ENCODE assay signal across 28 cellular contexts in genomic region chr9:126297656-126298318, GRCh38. TPM values are rescaled to one million over a fixed set of nuclear protein-coding genes. Genes with fewer than 3 reads are reported as not detected.
DNase-seq lines count a peak whose midpoint lies in the region; ATAC-seq and TF ChIP-seq lines count a peak whose summit lies in the region.
"Had no signal": no experiment of that assay in that cellular context is flagged by ENCODE, and none has a peak within 500 bp of the region (broad histone marks: within the 10 kb centered on the region; RNA-seq: fewer than 3 reads in every experiment).

No MANE protein-coding gene starts in this region.

- H3K9me3 Mint-ChIP-seq in activated CD8-positive, alpha-beta T cell treated with anti-CD3 and anti-CD28 coated beads, Interleukin-2, amount 10 ng/mL, durations not matched to agents 7 days and 5 days (ENCODE audit: insufficient read depth), result no peaks in the 10 kb centered on the region
- no peaks in the 10 kb centered on the region for H3K9me3 Mint-ChIP-seq in activated CD8-positive, alpha-beta T cell treated with anti-CD3 and anti-CD28 coated beads for 36 hours
- H3K9me3 Mint-ChIP-seq: activated naive CD4-positive, alpha-beta T cell treated with anti-CD3 and anti-CD28 coated beads, Interleukin-2, amount 10 ng/mL, durations not matched to agents 7 days and 5 days; activated T-cell treated with anti-CD3 and anti-CD28 coated beads, Interleukin-2, amount 50 U/mL, for 72 hours; CD8-positive, alpha-beta T cell; memory B cell had no signal

- intact Hi-C loops in activated CD8-positive, alpha-beta T cell treated with anti-CD3 and anti-CD28 coated beads for 36 hours (cut with micrococcal nuclease), result no loop called here
- intact Hi-C loops in dorsolateral prefrontal cortex (cut with DNase I), result loop anchor here in 1 of 2 donors (2.0 to 10.0 kb wide), 4 partner anchors 21 to 195 kb away; no protein-coding TSS in a partner anchor

- no peak overlapping the region for H3K4me3 Mint-ChIP-seq in activated CD8-positive, alpha-beta T cell treated with anti-CD3 and anti-CD28 coated beads, Interleukin-2, amount 10 ng/mL, durations not matched to agents 7 days and 5 days
- H3K4me3 Mint-ChIP-seq in activated CD8-positive, alpha-beta T cell treated with anti-CD3 and anti-CD28 coated beads for 36 hours, result no peak overlapping the region
- H3K4me3 Mint-ChIP-seq: activated naive CD4-positive, alpha-beta T cell treated with anti-CD3 and anti-CD28 coated beads, Interleukin-2, amount 10 ng/mL, durations not matched to agents 7 days and 5 days; activated T-cell treated with anti-CD3 and anti-CD28 coated beads, Interleukin-2, amount 50 U/mL, for 72 hours; CD8-positive, alpha-beta T cell; memory B cell had no signal

- CTCF ChIA-PET in activated CD8-positive, alpha-beta T cell treated with anti-CD3 and anti-CD28 coated beads, Interleukin-2, amount 10 ng/mL, durations not matched to agents 7 days and 5 days (lab: Charles Lee), result interaction anchor here (1.6 to 2.2 kb wide), 5 partner anchors 99 to 260 kb away, joined by 4 to 10 read pairs (median 5); no protein-coding TSS in a partner anchor
- CTCF ChIA-PET in activated CD8-positive, alpha-beta T cell treated with anti-CD3 and anti-CD28 coated beads for 36 hours (lab: Charles Lee), result interaction anchor here (0.8 to 1.9 kb wide), 4 partner anchors 28 to 260 kb away, joined by 3 to 5 read pairs (median 4); partner anchors contain the start of gene MVB12B

- no peaks in the 10 kb centered on the region for H3K36me3 Mint-ChIP-seq in activated CD8-positive, alpha-beta T cell treated with anti-CD3 and anti-CD28 coated beads, Interleukin-2, amount 10 ng/mL, durations not matched to agents 7 days and 5 days (ENCODE audit: low read depth)
- no peaks in the 10 kb centered on the region for H3K36me3 Mint-ChIP-seq in activated CD8-positive, alpha-beta T cell treated with anti-CD3 and anti-CD28 coated beads for 36 hours (ENCODE audit: low read depth)
- H3K36me3 Mint-ChIP-seq: activated naive CD4-positive, alpha-beta T cell treated with anti-CD3 and anti-CD28 coated beads, Interleukin-2, amount 10 ng/mL, durations not matched to agents 7 days and 5 days; CD8-positive, alpha-beta T cell; memory B cell had no signal

- H3K27ac ChIP-seq in dorsolateral prefrontal cortex (peak overlapping the region; percentile 83 to 100 (median 97)), neural cell (ENCODE audit: low read length) (peak overlapping the region; percentile 16)
- H3K27ac ChIP-seq: psoas muscle, transverse colon, WERI-Rb-1 had no signal

- no peaks in the 10 kb centered on the region for H3F3A ChIP-seq in neural cell (ENCODE audit: insufficient read depth, low read length, poor library complexity, severe bottlenecking)

- no peaks in the 10 kb centered on the region for H3K36me3 ChIP-seq in neural cell (ENCODE audit: insufficient read depth, low read length)
- H3K36me3 ChIP-seq: transverse colon, WERI-Rb-1 had no signal

- H3K4me3 ChIP-seq in dorsolateral prefrontal cortex (peak overlapping the region in 56 of 59 donors; percentile 2 to 63 (median 36)), neural cell (ENCODE audit: low read length) (no peak overlapping the region)
- H3K4me3 ChIP-seq: psoas muscle, transverse colon had no signal

- H4K20me1 ChIP-seq in neural cell (ENCODE audit: insufficient read depth), result no peaks in the 10 kb centered on the region

- peak; percentile 14 for DNase-seq in activated CD8-positive, alpha-beta T cell treated with anti-CD3 and anti-CD28 coated beads, Interleukin-2, amount 10 ng/mL, durations not matched to agents 7 days and 5 days
- DNase-seq in activated CD8-positive, alpha-beta T cell treated with anti-CD3 and anti-CD28 coated beads for 36 hours, result no peak
- DNase-seq in dorsolateral prefrontal cortex, result peak in 2 of 10 donors; percentile 27 to 52
- peak; percentile 34 for DNase-seq in ureter (ENCODE audit: low spot score)
- no peak for DNase-seq in NCI-H510A treated with DMSO at 0.1 percent for 48 hours (lab: John Stamatoyannopoulos, UW)
- DNase-seq in DMS53 treated with DMSO at 0.1 percent for 48 hours (lab: John Stamatoyannopoulos, UW; ENCODE audit: unreplicated experiment), result no peak
- DNase-seq: activated CD4-positive, alpha-beta T cell treated with anti-CD3 and anti-CD28 coated beads for 48 hours; activated naive CD4-positive, alpha-beta T cell treated with anti-CD3 and anti-CD28 coated beads, Interleukin-2, amount 10 ng/mL, durations not matched to agents 7 days and 5 days; activated T-cell treated with anti-CD3 and anti-CD28 coated beads, Interleukin-2, amount 50 U/mL, for 72 hours; effector CD8-positive, alpha-beta T cell; HCEC 1CT; Kasumi-1; NCI-H1417 treated with DMSO at 0.1 percent for 48 hours; NCI-H2081 treated with DMSO at 0.1 percent for 48 hours; NCI-H446; psoas muscle; SIG-M5; stimulated activated CD4-positive, alpha-beta T cell treated with anti-CD3 and anti-CD28 coated beads, Interleukin-4, amount 100 ng/mL, for 1 hour; SW 1271; T-helper 9 cell; WERI-Rb-1 had no signal

- TF ChIP-seq CTCF in activated CD8-positive, alpha-beta T cell treated with anti-CD3 and anti-CD28 coated beads for 36 hours (IDR thresholded peaks at IDR 0.05), result no peak
- TF ChIP-seq CTCF in dorsolateral prefrontal cortex (IDR thresholded peaks at IDR 0.05 in 54 of 56, conservative IDR thresholded peaks at IDR 0.05 in 2 of 56; ENCODE audit: low read depth in 1 of 56, partially characterized antibody in 56 of 56) (no peak), neural cell (IDR thresholded peaks at IDR 0.05; ENCODE audit: poor library complexity, severe bottlenecking) (no peak)

- ATAC-seq in activated CD8-positive, alpha-beta T cell treated with anti-CD3 and anti-CD28 coated beads, Interleukin-2, amount 10 ng/mL, durations not matched to agents 7 days and 5 days, result no peak
- no peak for ATAC-seq in activated CD8-positive, alpha-beta T cell treated with anti-CD3 and anti-CD28 coated beads for 36 hours
- no peak for ATAC-seq in HG02571 (IDR thresholded peaks at IDR 0.05; ENCODE audit: unreplicated experiment)
- ATAC-seq: activated T-cell treated with anti-CD3 and anti-CD28 coated beads, Interleukin-2, amount 50 U/mL, for 72 hours; CD8-positive, alpha-beta T cell; left lobe of liver; psoas muscle; sciatic nerve had no signal

- peak overlapping the region; percentile 27 for H2AFZ ChIP-seq in neural cell (ENCODE audit: low read depth, low read length)

- POLR2A ChIA-PET in activated CD8-positive, alpha-beta T cell treated with anti-CD3 and anti-CD28 coated beads, Interleukin-2, amount 10 ng/mL, durations not matched to agents 7 days and 5 days (lab: Charles Lee), result no interaction called here
- POLR2A ChIA-PET in activated CD8-positive, alpha-beta T cell treated with anti-CD3 and anti-CD28 coated beads for 36 hours (lab: Charles Lee), result no interaction called here

- H3K9ac ChIP-seq in neural cell (ENCODE audit: low read length), result peak overlapping the region; percentile 46

- no peaks in the 10 kb centered on the region for H3K9me2 ChIP-seq in neural cell (ENCODE audit: insufficient read depth, low read length)

- no peak overlapping the region for H3K27ac Mint-ChIP-seq in activated CD8-positive, alpha-beta T cell treated with anti-CD3 and anti-CD28 coated beads, Interleukin-2, amount 10 ng/mL, durations not matched to agents 7 days and 5 days
- no peak overlapping the region for H3K27ac Mint-ChIP-seq in activated CD8-positive, alpha-beta T cell treated with anti-CD3 and anti-CD28 coated beads for 36 hours
- H3K27ac Mint-ChIP-seq: activated naive CD4-positive, alpha-beta T cell treated with anti-CD3 and anti-CD28 coated beads, Interleukin-2, amount 10 ng/mL, durations not matched to agents 7 days and 5 days; activated T-cell treated with anti-CD3 and anti-CD28 coated beads, Interleukin-2, amount 50 U/mL, for 72 hours; CD8-positive, alpha-beta T cell; memory B cell had no signal

- no peak overlapping the region for H3K4me2 ChIP-seq in neural cell (ENCODE audit: low read length)

- no peaks in the 10 kb centered on the region for H3K9me3 ChIP-seq in neural cell (ENCODE audit: low read length)
- H3K9me3 ChIP-seq: psoas muscle, transverse colon had no signal

- no peak for TF ChIP-seq RAD21 in neural cell (conservative IDR thresholded peaks at IDR 0.05)

- no peaks in the 10 kb centered on the region for H3K79me2 ChIP-seq in neural cell (replicated peaks; ENCODE audit: insufficient read depth, low read length)

- peak; percentile 31 for TF ChIP-seq EP300 in neural cell (conservative IDR thresholded peaks at IDR 0.05; ENCODE audit: poor library complexity, severe bottlenecking)

- peaks cover 8% of the 10 kb centered on the region for H3K4me1 Mint-ChIP-seq in activated CD8-positive, alpha-beta T cell treated with anti-CD3 and anti-CD28 coated beads, Interleukin-2, amount 10 ng/mL, durations not matched to agents 7 days and 5 days (ENCODE audit: low read depth)
- H3K4me1 Mint-ChIP-seq in activated CD8-positive, alpha-beta T cell treated with anti-CD3 and anti-CD28 coated beads for 36 hours (ENCODE audit: low read depth), result peaks cover 1% of the 10 kb centered on the region
- H3K4me1 Mint-ChIP-seq: memory B cell had no signal

- H3K27me3 Mint-ChIP-seq in activated CD8-positive, alpha-beta T cell treated with anti-CD3 and anti-CD28 coated beads, Interleukin-2, amount 10 ng/mL, durations not matched to agents 7 days and 5 days (ENCODE audit: low read depth), result peaks cover 9% of the 10 kb centered on the region
- H3K27me3 Mint-ChIP-seq in activated CD8-positive, alpha-beta T cell treated with anti-CD3 and anti-CD28 coated beads for 36 hours, result peaks cover 3% of the 10 kb centered on the region

- H3K27me3 ChIP-seq in dorsolateral prefrontal cortex (peaks cover 0 to 5% (median 0%) of the 10 kb centered on the region in 45 donors), neural cell (ENCODE audit: insufficient read depth, low read depth, low read length) (no peaks in the 10 kb centered on the region)

TF ChIP-seq in neural cell, 6 proteins besides CTCF, POLR2A, EP300 and RAD21:
- TF ChIP-seq POLR2AphosphoS5 (IDR thresholded peaks at IDR 0.05) (peak; percentile 58), TAF1 (IDR thresholded peaks at IDR 0.05; ENCODE audit: low read depth) (no peak)

RNA-seq across cellular contexts. Expression of gene MVB12B, which starts 28.8 kb away (rescaled TPM):
- 10 to 100 TPM; 17.4 to 19.9 TPM for total RNA-seq in activated CD8-positive, alpha-beta T cell treated with anti-CD3 and anti-CD28 coated beads, Interleukin-2, amount 10 ng/mL, durations not matched to agents 7 days and 5 days
- 1 to 10 TPM; 6.4 to 6.6 TPM for total RNA-seq in activated CD8-positive, alpha-beta T cell treated with anti-CD3 and anti-CD28 coated beads for 36 hours
- 100 to 1,000 TPM in 23 of 120 experiments, 10 to 100 TPM in 97; 43.4 to 233 (median 75.7) TPM for total RNA-seq in dorsolateral prefrontal cortex
- 39.5 and 47.5 TPM in 2 replicates for polyA plus RNA-seq in neural cell
- polyA minus RNA-seq in neural cell, result 74.0 and 74.7 TPM in 2 replicates
- 37.5 TPM for total RNA-seq in ureter

Comparison
In these comparisons a context has a peak if more than half of its experiments do, and no peak if none do; other contexts are left out.
1. DNase-seq: peak in activated CD8-positive, alpha-beta T cell treated with anti-CD3 and anti-CD28 coated beads, Interleukin-2, amount 10 ng/mL, durations not matched to agents 7 days and 5 days (single experiment) and ureter (single experiment); none in activated CD8-positive, alpha-beta T cell treated with anti-CD3 and anti-CD28 coated beads for 36 hours (single experiment), NCI-H510A treated with DMSO at 0.1 percent for 48 hours (single experiment) and DMS53 treated with DMSO at 0.1 percent for 48 hours (single experiment).